Comparison of ENCODE assay signal across 31 cellular contexts in the genomic region with DNA sequence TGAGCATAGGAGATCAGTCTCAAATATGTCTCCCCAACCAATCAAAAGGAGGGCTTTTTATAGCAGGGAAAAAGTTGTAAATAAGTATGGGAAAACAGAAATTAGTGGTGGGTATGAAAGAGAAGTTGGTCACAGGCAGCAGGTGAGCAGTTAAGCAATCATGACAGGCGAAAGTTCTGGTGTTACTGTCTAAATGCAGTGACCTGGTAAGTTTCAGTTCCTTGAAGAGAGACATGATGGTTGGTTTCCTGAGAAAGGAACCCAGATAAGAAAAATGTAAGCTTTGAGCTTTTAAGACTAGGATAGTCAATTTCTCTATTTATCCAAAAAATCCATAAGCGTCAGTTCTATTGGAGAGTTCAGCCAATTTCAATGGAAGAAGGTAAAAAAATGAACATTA.
"Had no signal": no experiment of that assay in that cellular context is flagged by ENCODE, and none has a peak within 500 bp of the region (broad histone marks: within the 10 kb centered on the region; RNA-seq: fewer than 3 reads in every experiment).

No MANE protein-coding gene starts in this region.

- H3K4me1 Mint-ChIP-seq: activated CD4-positive, alpha-beta memory T cell treated with anti-CD3 and anti-CD28 coated beads, Interleukin-2, amount 10 ng/mL, durations not matched to agents 7 days and 5 days; activated CD4-positive, alpha-beta T cell treated with anti-CD3 and anti-CD28 coated beads, Interleukin-2, amount 10 ng/mL, durations not matched to agents 7 days and 5 days; activated T-helper 17 cell treated with anti-CD3 and anti-CD28 coated beads, Interleukin-2, amount 50 U/mL, for 72 hours; immature natural killer cell; naive thymus-derived CD4-positive, alpha-beta T cell; stimulated activated effector memory CD8-positive, alpha-beta T cell treated with anti-CD3 and anti-CD28 coated beads, Interleukin-12 subunit alpha, Interleukin-12 subunit beta, amount 100 ng/mL, for 72 hours; WTC11 had no signal

- DNase-seq: activated CD4-positive, alpha-beta memory T cell treated with anti-CD3 and anti-CD28 coated beads, Interleukin-2, amount 10 ng/mL, durations not matched to agents 7 days and 5 days; activated CD4-positive, alpha-beta T cell treated with anti-CD3 and anti-CD28 coated beads for 1 hour; activated CD4-positive, alpha-beta T cell treated with anti-CD3 and anti-CD28 coated beads, Interleukin-2, amount 10 ng/mL, durations not matched to agents 7 days and 5 days; activated CD8-positive, alpha-beta memory T cell treated with anti-CD3 and anti-CD28 coated beads, Interleukin-2, amount 50 U/mL, for 48 hours; activated gamma-delta T cell treated with Interleukin-2 at 50 U/mL for 16 hours; activated naive CD4-positive, alpha-beta T cell treated with anti-CD3 and anti-CD28 coated beads, Interleukin-2, amount 50 U/mL, for 16 hours; activated T-cell treated with anti-CD3 and anti-CD28 coated beads, Interleukin-2, amount 50 U/mL, for 24 hours; amniotic stem cell; brain microvascular endothelial cell; dorsolateral prefrontal cortex; effector memory CD8-positive, alpha-beta T cell; erythroblast; head of caudate nucleus; hypothalamus; immature natural killer cell; kidney; left colon; midbrain; naive thymus-derived CD4-positive, alpha-beta T cell; ovary; right lobe of liver; stimulated activated CD4-positive, alpha-beta T cell treated with anti-CD3 and anti-CD28 coated beads, Interleukin-12 subunit alpha, Interleukin-12 subunit beta, amount 100 ng/mL, for 4 hours; stimulated activated CD4-positive, alpha-beta T cell treated with anti-CD3 and anti-CD28 coated beads, Interleukin-4, amount 100 ng/mL, for 24 hours; tibial artery; upper lobe of right lung had no signal

- H3K27me3 Mint-ChIP-seq: activated CD4-positive, alpha-beta memory T cell treated with anti-CD3 and anti-CD28 coated beads, Interleukin-2, amount 10 ng/mL, durations not matched to agents 7 days and 5 days; activated CD4-positive, alpha-beta T cell treated with anti-CD3 and anti-CD28 coated beads, Interleukin-2, amount 10 ng/mL, durations not matched to agents 7 days and 5 days; activated T-cell treated with anti-CD3 and anti-CD28 coated beads, Interleukin-2, amount 50 U/mL, for 24 hours; activated T-helper 17 cell treated with anti-CD3 and anti-CD28 coated beads, Interleukin-2, amount 50 U/mL, for 72 hours; effector memory CD8-positive, alpha-beta T cell; naive thymus-derived CD4-positive, alpha-beta T cell; progenitor cell of endocrine pancreas had no signal

- ATAC-seq: activated T-helper 17 cell treated with anti-CD3 and anti-CD28 coated beads, Interleukin-2, amount 50 U/mL, for 72 hours; effector memory CD8-positive, alpha-beta T cell; gastroesophageal sphincter; left colon; naive thymus-derived CD4-positive, alpha-beta T cell; right lobe of liver; stimulated activated effector memory CD8-positive, alpha-beta T cell treated with anti-CD3 and anti-CD28 coated beads, Interleukin-12 subunit alpha, Interleukin-12 subunit beta, amount 100 ng/mL, for 72 hours; upper lobe of right lung; WTC11 had no signal

- H3K4me3 Mint-ChIP-seq: activated CD4-positive, alpha-beta memory T cell treated with anti-CD3 and anti-CD28 coated beads, Interleukin-2, amount 10 ng/mL, durations not matched to agents 7 days and 5 days; activated CD4-positive, alpha-beta T cell treated with anti-CD3 and anti-CD28 coated beads, Interleukin-2, amount 10 ng/mL, durations not matched to agents 7 days and 5 days; activated T-cell treated with anti-CD3 and anti-CD28 coated beads, Interleukin-2, amount 50 U/mL, for 24 hours; activated T-helper 17 cell treated with anti-CD3 and anti-CD28 coated beads, Interleukin-2, amount 50 U/mL, for 72 hours; effector memory CD8-positive, alpha-beta T cell; immature natural killer cell; naive thymus-derived CD4-positive, alpha-beta T cell; stimulated activated effector memory CD8-positive, alpha-beta T cell treated with anti-CD3 and anti-CD28 coated beads, Interleukin-12 subunit alpha, Interleukin-12 subunit beta, amount 100 ng/mL, for 72 hours; WTC11 had no signal

- H3K36me3 Mint-ChIP-seq: immature natural killer cell; naive thymus-derived CD4-positive, alpha-beta T cell; stimulated activated effector memory CD8-positive, alpha-beta T cell treated with anti-CD3 and anti-CD28 coated beads, Interleukin-12 subunit alpha, Interleukin-12 subunit beta, amount 100 ng/mL, for 72 hours; WTC11 had no signal

- FAIRE-seq: astrocyte, kidney had no signal

- H3K27ac Mint-ChIP-seq: activated CD4-positive, alpha-beta memory T cell treated with anti-CD3 and anti-CD28 coated beads, Interleukin-2, amount 10 ng/mL, durations not matched to agents 7 days and 5 days; activated CD4-positive, alpha-beta T cell treated with anti-CD3 and anti-CD28 coated beads, Interleukin-2, amount 10 ng/mL, durations not matched to agents 7 days and 5 days; activated T-cell treated with anti-CD3 and anti-CD28 coated beads, Interleukin-2, amount 50 U/mL, for 24 hours; activated T-helper 17 cell treated with anti-CD3 and anti-CD28 coated beads, Interleukin-2, amount 50 U/mL, for 72 hours; effector memory CD8-positive, alpha-beta T cell; immature natural killer cell; naive thymus-derived CD4-positive, alpha-beta T cell; progenitor cell of endocrine pancreas; stimulated activated effector memory CD8-positive, alpha-beta T cell treated with anti-CD3 and anti-CD28 coated beads, Interleukin-12 subunit alpha, Interleukin-12 subunit beta, amount 100 ng/mL, for 72 hours; WTC11 had no signal
